Comparison of ENCODE assay signal across 25 cellular contexts in the genomic region with DNA sequence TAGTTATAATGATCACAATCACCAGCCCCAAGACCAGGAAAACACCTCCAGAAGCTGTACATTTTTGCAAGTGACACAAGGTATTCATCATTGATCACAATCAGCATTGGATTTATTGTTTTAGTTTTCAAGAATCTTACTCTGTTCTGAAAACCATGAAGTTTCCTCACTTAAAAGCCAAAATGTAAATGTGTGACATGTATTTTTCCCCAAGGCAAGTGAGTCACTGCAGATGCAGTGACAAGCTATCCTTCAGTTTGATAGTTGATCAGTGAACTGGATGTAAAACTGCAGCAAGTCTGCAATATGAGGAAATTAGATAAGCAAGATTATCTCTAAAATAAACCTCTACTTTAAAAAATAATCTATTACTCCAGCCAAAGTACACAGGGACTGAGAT. TPM values are rescaled to one million over a fixed set of nuclear protein-coding genes. Genes with fewer than 3 reads are reported as not detected.
A peak's percentile ranks its signal among the peaks of the same experiment; 100 is the strongest.
DNase-seq lines count a peak whose midpoint lies in the region; ATAC-seq, FAIRE-seq and TF ChIP-seq lines count a peak whose summit lies in the region.
"Had no signal": no experiment of that assay in that cellular context is flagged by ENCODE, and none has a peak within 500 bp of the region (broad histone marks: within the 10 kb centered on the region; RNA-seq: fewer than 3 reads in every experiment).

No MANE protein-coding gene starts in this region.

- peaks cover 14 to 21% of the 10 kb centered on the region in 2 donors for H3K36me3 Mint-ChIP-seq in activated naive CD4-positive, alpha-beta T cell treated with anti-CD3 and anti-CD28 coated beads, Interleukin-2, amount 50 U/mL, for 72 hours
- H3K36me3 Mint-ChIP-seq in astrocyte (ENCODE audit: low read depth, unreplicated experiment): peaks cover 9% of the 10 kb centered on the region

- H3K4me1 Mint-ChIP-seq in astrocyte (ENCODE audit: low read depth, unreplicated experiment): no peaks in the 10 kb centered on the region

- no peak for DNase-seq in activated naive CD4-positive, alpha-beta T cell treated with anti-CD3 and anti-CD28 coated beads, Interleukin-2, amount 50 U/mL, for 72 hours (ENCODE audit: low spot score in 2 of 2)
- DNase-seq in activated naive CD4-positive, alpha-beta T cell (lab: John Stamatoyannopoulos, UW): no peak
- peak; percentile 49 for DNase-seq in astrocyte (ENCODE audit: low read depth)
- no peak for DNase-seq in HK-2 (ENCODE audit: unreplicated experiment)
- no peak for DNase-seq in caudate nucleus (lab: John Stamatoyannopoulos, UW)
- DNase-seq in amygdala (lab: John Stamatoyannopoulos, UW): no peak
- DNase-seq: activated CD4-positive, CD25-positive, alpha-beta regulatory T cell treated with anti-CD3 and anti-CD28 coated beads, Interleukin-2, amount 50 U/mL, for 72 hours; brain microvascular endothelial cell; CD4-positive, alpha-beta T cell; effector memory CD4-positive, alpha-beta T cell; H9; KBM-7; NCI-H1694; NCI-H2171; NCI-H524; psoas muscle; T1000 had no signal

- FAIRE-seq in astrocyte (lab: Jason Lieb, UNC): no peak
- FAIRE-seq: colon, GM12878, keratinocyte had no signal

- no peak overlapping the region for H3K9ac ChIP-seq in OCI-LY3 (ENCODE audit: low read length)
- no peak overlapping the region for H3K9ac ChIP-seq in astrocyte (ENCODE audit: low read length)

- H3K27ac ChIP-seq in OCI-LY3 (ENCODE audit: low read length) (no peak overlapping the region), astrocyte (ENCODE audit: low read depth, low read length) (no peak overlapping the region), caudate nucleus (ENCODE audit: low read depth, low read length) (no peak overlapping the region)
- H3K27ac ChIP-seq: brain microvascular endothelial cell, neutrophil, psoas muscle, RWPE1, SK-N-MC, thoracic aorta had no signal

- no peaks in the 10 kb centered on the region for H3K79me2 ChIP-seq in OCI-LY3 (ENCODE audit: low read length)
- no peaks in the 10 kb centered on the region for H3K79me2 ChIP-seq in astrocyte (ENCODE audit: insufficient read depth, low read length)

- H2AFZ ChIP-seq in OCI-LY3 (ENCODE audit: low read depth, low read length): no peak overlapping the region
- H2AFZ ChIP-seq in astrocyte (ENCODE audit: low read depth, low read length): no peak overlapping the region

- H3K9me3 ChIP-seq in OCI-LY3 (ENCODE audit: insufficient read depth, low read length) (no peaks in the 10 kb centered on the region), astrocyte (ENCODE audit: insufficient read depth, low read depth, low read length) (no peaks in the 10 kb centered on the region)
- H3K9me3 ChIP-seq: neutrophil, psoas muscle, thoracic aorta had no signal

- H3K4me1 ChIP-seq in OCI-LY3 (ENCODE audit: low read length) (peaks cover 68% of the 10 kb centered on the region), astrocyte (ENCODE audit: insufficient read depth, low read length) (no peaks in the 10 kb centered on the region)
- H3K4me1 ChIP-seq: psoas muscle had no signal

- H4K20me1 ChIP-seq in OCI-LY3 (ENCODE audit: insufficient read depth, low read length) (no peaks in the 10 kb centered on the region), astrocyte (ENCODE audit: insufficient read depth, low read length) (no peaks in the 10 kb centered on the region)

- H3K4me2 ChIP-seq in OCI-LY3 (ENCODE audit: low read length) (peak overlapping the region; percentile 20; the same call in 1 of the 2 replicates), astrocyte (ENCODE audit: low read length) (no peak overlapping the region)

- TF ChIP-seq CTCF in OCI-LY3 (IDR thresholded peaks at IDR 0.05; ENCODE audit: low read depth, low read length): no peak
- no peak for TF ChIP-seq CTCF in astrocyte (IDR thresholded peaks at IDR 0.05; ENCODE audit: insufficient read depth, low read depth, low read length)

- peak; percentile 52 to 64 for ATAC-seq in activated naive CD4-positive, alpha-beta T cell treated with anti-CD3 and anti-CD28 coated beads, Interleukin-2, amount 50 U/mL, for 72 hours
- ATAC-seq: psoas muscle had no signal

- H3K36me3 ChIP-seq in OCI-LY3 (replicated peaks; ENCODE audit: low read depth, low read length) (peaks cover 29% of the 10 kb centered on the region), astrocyte (ENCODE audit: insufficient read depth, low read length) (no peaks in the 10 kb centered on the region)
- H3K36me3 ChIP-seq: brain microvascular endothelial cell, neutrophil, thoracic aorta had no signal

- H3K4me3 Mint-ChIP-seq in astrocyte (ENCODE audit: unreplicated experiment): no peak overlapping the region
- H3K4me3 Mint-ChIP-seq: H9 had no signal

- H3K4me3 ChIP-seq in OCI-LY3 (ENCODE audit: low read length) (no peak overlapping the region), astrocyte (ENCODE audit: insufficient read depth, low read depth, low read length) (no peak overlapping the region)
- H3K4me3 ChIP-seq: GM12878, psoas muscle, SK-N-MC, thoracic aorta had no signal

- H3K27ac Mint-ChIP-seq in activated naive CD4-positive, alpha-beta T cell treated with anti-CD3 and anti-CD28 coated beads, Interleukin-2, amount 50 U/mL, for 72 hours: peak overlapping the region in 1 of 2 donors; percentile 34
- no peak overlapping the region for H3K27ac Mint-ChIP-seq in astrocyte (ENCODE audit: unreplicated experiment)
- H3K27ac Mint-ChIP-seq: H9 had no signal

- no peaks in the 10 kb centered on the region for H3K27me3 ChIP-seq in OCI-LY3 (ENCODE audit: low read depth, low read length)
- no peaks in the 10 kb centered on the region for H3K27me3 ChIP-seq in astrocyte (ENCODE audit: insufficient read depth, low read length)
- H3K27me3 ChIP-seq: brain microvascular endothelial cell, neutrophil had no signal

- H3K27me3 Mint-ChIP-seq in astrocyte (ENCODE audit: low read depth, unreplicated experiment): no peaks in the 10 kb centered on the region
- H3K27me3 Mint-ChIP-seq: CD4-positive, alpha-beta T cell had no signal

- peaks cover 12% of the 10 kb centered on the region in 2 donors for H3K9me3 Mint-ChIP-seq in activated naive CD4-positive, alpha-beta T cell treated with anti-CD3 and anti-CD28 coated beads, Interleukin-2, amount 50 U/mL, for 72 hours
- peaks cover 20% of the 10 kb centered on the region for H3K9me3 Mint-ChIP-seq in astrocyte (ENCODE audit: unreplicated experiment)
- H3K9me3 Mint-ChIP-seq: CD4-positive, alpha-beta T cell had no signal

RNA-seq across cellular contexts. Expression of a gene that starts 41.8 kb away (rescaled TPM):
- 10 to 100 TPM; 14.4 to 24.4 TPM for total RNA-seq in activated naive CD4-positive, alpha-beta T cell treated with anti-CD3 and anti-CD28 coated beads, Interleukin-2, amount 50 U/mL, for 72 hours
- total RNA-seq in astrocyte: 31.9 and 33.6 TPM in 2 replicates
